In the genomic region with DNA sequence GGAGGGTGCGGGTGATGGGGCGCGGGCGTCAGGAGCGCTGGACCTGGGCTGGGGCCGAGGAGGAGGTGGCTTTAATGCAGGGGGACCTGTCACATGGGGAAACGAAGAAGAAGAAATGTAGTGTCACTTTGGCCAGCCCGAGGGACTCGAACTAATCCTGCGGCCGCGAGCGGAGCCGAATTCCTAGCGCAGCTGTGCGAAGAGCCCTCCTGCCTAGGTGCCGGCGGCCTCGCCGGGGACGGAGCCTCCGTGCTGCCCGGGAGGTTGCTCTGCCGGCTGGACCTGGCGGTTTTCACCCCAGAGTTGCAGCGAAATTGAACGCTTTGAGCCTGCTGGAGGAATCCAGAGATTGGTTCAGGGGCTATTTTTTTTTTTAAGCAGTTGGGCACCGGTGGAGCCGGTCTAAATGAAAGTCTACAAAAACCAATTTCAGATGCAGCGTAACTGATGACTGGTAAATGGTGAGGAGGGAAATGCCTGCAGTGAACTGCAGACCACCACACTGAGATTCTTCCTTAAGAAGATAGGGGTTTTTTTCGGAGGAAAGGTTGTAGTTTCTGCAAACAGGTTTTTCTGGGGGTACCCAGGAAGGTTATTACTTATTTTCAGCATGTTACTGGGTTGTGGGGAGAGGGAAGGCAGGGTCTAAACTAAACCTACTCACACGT, we compare ENCODE assay signal across 8 cellular contexts. TPM values are rescaled to one million over a fixed set of nuclear protein-coding genes. Genes with fewer than 3 reads are reported as not detected.
DNase-seq lines count a peak whose midpoint lies in the region; ATAC-seq, FAIRE-seq and TF ChIP-seq lines count a peak whose summit lies in the region.

No MANE protein-coding gene starts in this region.

- peaks cover 23% of the 10 kb centered on the region for H3K4me1 ChIP-seq in astrocyte (ENCODE audit: insufficient read depth, low read length)

- FAIRE-seq in astrocyte (lab: Jason Lieb, UNC) = no peak

- peaks cover 1% of the 10 kb centered on the region for H3K4me1 Mint-ChIP-seq in astrocyte (ENCODE audit: low read depth, unreplicated experiment)
- peaks cover 10% of the 10 kb centered on the region for H3K4me1 Mint-ChIP-seq in stimulated activated memory B cell treated with anti-CD40 and anti-IgM and Interleukin-4, amounts not matched to agents 10 μg/mL and 1 μg/mL and 100 μg/mL, for 72 hours

- H3K9ac ChIP-seq in astrocyte (ENCODE audit: low read length) = peak overlapping the region; percentile 79

- no peaks in the 10 kb centered on the region for H3K9me3 ChIP-seq in astrocyte (ENCODE audit: insufficient read depth, low read depth, low read length)

- peak; percentile 24 for ATAC-seq in stimulated activated memory B cell treated with anti-CD40 and anti-IgM and Interleukin-4, amounts not matched to agents 10 μg/mL and 1 μg/mL and 100 μg/mL, for 72 hours
- ATAC-seq in GM21723 (IDR thresholded peaks at IDR 0.05; ENCODE audit: unreplicated experiment) = no peak

- H4K20me1 ChIP-seq in astrocyte (ENCODE audit: insufficient read depth, low read length) = no peaks in the 10 kb centered on the region

- H3K4me3 Mint-ChIP-seq in astrocyte (ENCODE audit: unreplicated experiment) = peak overlapping the region; percentile 82
- H3K4me3 Mint-ChIP-seq in stimulated activated memory B cell treated with anti-CD40 and anti-IgM and Interleukin-4, amounts not matched to agents 10 μg/mL and 1 μg/mL and 100 μg/mL, for 72 hours = peak overlapping the region; percentile 17

- no peaks in the 10 kb centered on the region for H3K36me3 ChIP-seq in astrocyte (ENCODE audit: insufficient read depth, low read length)

- no peak overlapping the region for H3K27ac Mint-ChIP-seq in astrocyte (ENCODE audit: unreplicated experiment)
- no peak overlapping the region for H3K27ac Mint-ChIP-seq in stimulated activated memory B cell treated with anti-CD40 and anti-IgM and Interleukin-4, amounts not matched to agents 10 μg/mL and 1 μg/mL and 100 μg/mL, for 72 hours

- no peak for TF ChIP-seq CTCF in astrocyte (IDR thresholded peaks at IDR 0.05; ENCODE audit: insufficient read depth, low read depth, low read length)

- DNase-seq in stimulated activated CD4-positive, alpha-beta T cell treated with anti-CD3 and anti-CD28 coated beads, Interleukin-15, amount 100 ng/mL, for 24 hours = peak; percentile 2
- DNase-seq in stimulated activated CD4-positive, alpha-beta T cell treated with anti-CD3 and anti-CD28 coated beads, Interleukin-2, amount 100 ng/mL, for 48 hours = no peak
- DNase-seq in astrocyte (ENCODE audit: low read depth) (no peak), iPS-NIHi11 (ENCODE audit: low spot score) (peak; percentile 52), RPMI8226 (no peak), T-helper 1 cell (no peak)

- peak overlapping the region; percentile 94 for H3K4me2 ChIP-seq in astrocyte (ENCODE audit: low read length)

- H3K27me3 Mint-ChIP-seq in astrocyte (ENCODE audit: low read depth, unreplicated experiment) = peaks cover 13% of the 10 kb centered on the region
- peaks cover 48% of the 10 kb centered on the region for H3K27me3 Mint-ChIP-seq in stimulated activated memory B cell treated with anti-CD40 and anti-IgM and Interleukin-4, amounts not matched to agents 10 μg/mL and 1 μg/mL and 100 μg/mL, for 72 hours

- H3K27me3 ChIP-seq in astrocyte (ENCODE audit: insufficient read depth, low read length) = peaks cover 8% of the 10 kb centered on the region

- H3K9me3 Mint-ChIP-seq in astrocyte (ENCODE audit: unreplicated experiment) = no peaks in the 10 kb centered on the region
- no peaks in the 10 kb centered on the region for H3K9me3 Mint-ChIP-seq in stimulated activated memory B cell treated with anti-CD40 and anti-IgM and Interleukin-4, amounts not matched to agents 10 μg/mL and 1 μg/mL and 100 μg/mL, for 72 hours

- H3K79me2 ChIP-seq in astrocyte (ENCODE audit: insufficient read depth, low read length) = no peaks in the 10 kb centered on the region

- H3K27ac ChIP-seq in astrocyte (ENCODE audit: low read depth, low read length) = no peak overlapping the region

- H3K4me3 ChIP-seq in astrocyte (ENCODE audit: insufficient read depth, low read depth, low read length) = peak overlapping the region; percentile 71

- peak overlapping the region; percentile 96 for H2AFZ ChIP-seq in astrocyte (ENCODE audit: low read depth, low read length)

- no peaks in the 10 kb centered on the region for H3K36me3 Mint-ChIP-seq in astrocyte (ENCODE audit: low read depth, unreplicated experiment)
- no peaks in the 10 kb centered on the region for H3K36me3 Mint-ChIP-seq in stimulated activated memory B cell treated with anti-CD40 and anti-IgM and Interleukin-4, amounts not matched to agents 10 μg/mL and 1 μg/mL and 100 μg/mL, for 72 hours

RNA-seq across cellular contexts. Expression of gene TMEM108, which starts 0.7 kb away (rescaled TPM):
- 5.6 and 5.9 TPM in 2 replicates for total RNA-seq in astrocyte

Comparison
In these comparisons a context has a peak if more than half of its experiments do, and no peak if none do; other contexts are left out.
1. DNase-seq: peak in stimulated activated CD4-positive, alpha-beta T cell treated with anti-CD3 and anti-CD28 coated beads, Interleukin-15, amount 100 ng/mL, for 24 hours (single experiment) and iPS-NIHi11 (single experiment); none in stimulated activated CD4-positive, alpha-beta T cell treated with anti-CD3 and anti-CD28 coated beads, Interleukin-2, amount 100 ng/mL, for 48 hours (0 of 2), astrocyte (single experiment), RPMI8226 (single experiment) and T-helper 1 cell (0 of 5).